ENCODE assay signal across 15 cellular contexts in the genomic region with DNA sequence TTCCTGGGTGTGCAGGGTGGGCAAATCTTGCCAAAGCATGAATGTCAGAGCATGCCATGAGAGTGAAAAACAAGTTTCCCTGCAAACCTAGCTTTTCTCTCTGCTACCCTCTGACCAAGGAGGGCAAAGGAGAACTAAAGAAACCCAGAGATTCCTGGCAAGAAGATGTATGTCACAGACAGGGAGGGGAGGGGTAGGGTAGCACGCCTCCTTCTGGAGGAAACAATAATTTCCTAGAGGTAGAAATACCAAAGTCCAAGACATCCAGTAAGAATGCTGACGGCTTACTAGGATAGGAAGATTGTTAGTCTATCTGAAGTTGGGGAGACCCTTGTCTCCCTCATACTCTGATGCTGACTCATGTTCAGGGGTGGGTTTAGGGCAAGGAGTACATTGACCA.
DNase-seq lines count a peak whose midpoint lies in the region; ATAC-seq and TF ChIP-seq lines count a peak whose summit lies in the region.
"Had no signal": no experiment of that assay in that cellular context is flagged by ENCODE, and none has a peak within 500 bp of the region (broad histone marks: within the 10 kb centered on the region; RNA-seq: fewer than 3 reads in every experiment).

No MANE protein-coding gene starts in this region.

- no peaks in the 10 kb centered on the region for H3K9me3 Mint-ChIP-seq in GM23338
- H3K9me3 Mint-ChIP-seq: activated CD4-positive, alpha-beta memory T cell treated with anti-CD3 and anti-CD28 coated beads, Interleukin-2, amount 10 ng/mL, durations not matched to agents 7 days and 5 days had no signal

- H3K4me3 ChIP-seq in GM23338 (no peak overlapping the region), SU-DHL-6 (ENCODE audit: insufficient read depth, low read length, poor library complexity, severe bottlenecking) (no peak overlapping the region), hepatocyte (no peak overlapping the region), coronary artery (no peak overlapping the region), vagina (no peak overlapping the region)
- H3K4me3 ChIP-seq: tibial nerve had no signal

- no peaks in the 10 kb centered on the region for H3F3A ChIP-seq in GM23338 (replicated peaks; ENCODE audit: low read depth)
- H3F3A ChIP-seq in SU-DHL-6 (ENCODE audit: insufficient read depth): no peaks in the 10 kb centered on the region

- H3K4me1 Mint-ChIP-seq in GM23338: peaks cover 14% of the 10 kb centered on the region

- H4K20me1 ChIP-seq in GM23338 (replicated peaks; ENCODE audit: insufficient read depth) (no peaks in the 10 kb centered on the region), SU-DHL-6 (ENCODE audit: low read depth, low read length) (no peaks in the 10 kb centered on the region), hepatocyte (ENCODE audit: insufficient read depth, poor library complexity, severe bottlenecking) (peaks cover 2% of the 10 kb centered on the region)

- TF ChIP-seq POLR2A in vagina (IDR thresholded peaks at IDR 0.05): no peak

- peak; percentile 29 for DNase-seq in 8988T
- peak; percentile 66 for DNase-seq in GM23338 (ENCODE audit: low spot score)
- no peak for DNase-seq in hepatocyte (ENCODE audit: low spot score)
- no peak for DNase-seq in coronary artery (ENCODE audit: low spot score)
- DNase-seq in NCI-H510A (lab: John Stamatoyannopoulos, UW): no peak
- no peak for DNase-seq in vagina (ENCODE audit: extremely low spot score in 2 of 2)
- DNase-seq in stimulated activated CD4-positive, alpha-beta T cell treated with anti-CD3 and anti-CD28 coated beads, Interleukin-1b, Interleukin-23, amount 100 ng/mL, for 48 hours: no peak
- DNase-seq: activated CD4-positive, alpha-beta memory T cell treated with anti-CD3 and anti-CD28 coated beads, Interleukin-2, amount 10 ng/mL, durations not matched to agents 7 days and 5 days; cerebellar nuclear complex; mesenchymal stem cell; NCI-H2171 treated with DMSO at 0.1 percent for 48 hours; RPMI8226; T-helper 9 cell had no signal

- no peak overlapping the region for H3K9ac ChIP-seq in SU-DHL-6 (ENCODE audit: low read length)

- H3K4me2 ChIP-seq in GM23338: no peak overlapping the region
- no peak overlapping the region for H3K4me2 ChIP-seq in SU-DHL-6 (ENCODE audit: low read depth, low read length, poor library complexity, severe bottlenecking)
- H3K4me2 ChIP-seq in hepatocyte: no peak overlapping the region

- no peaks in the 10 kb centered on the region for H3K36me3 Mint-ChIP-seq in GM23338 (ENCODE audit: low read depth)

- intact Hi-C loops in vagina (cut with DNase I): no loop called here

- ATAC-seq in GM23338: peak; percentile 85

- TF ChIP-seq CTCF in GM23338 (conservative IDR thresholded peaks at IDR 0.05; ENCODE audit: low read depth in 2 of 2) (peak; percentile 69 to 73), SU-DHL-6 (IDR thresholded peaks at IDR 0.05; ENCODE audit: insufficient read depth, low read length, poor library complexity, severe bottlenecking) (peak; percentile 20), hepatocyte (IDR thresholded peaks at IDR 0.05; ENCODE audit: poor library complexity) (peak; percentile 4), coronary artery (IDR thresholded peaks at IDR 0.05) (no peak), vagina (IDR thresholded peaks at IDR 0.05) (no peak)

- H3K79me2 ChIP-seq in GM23338 (replicated peaks; ENCODE audit: insufficient read depth) (no peaks in the 10 kb centered on the region), SU-DHL-6 (ENCODE audit: insufficient read depth, low read length) (no peaks in the 10 kb centered on the region), hepatocyte (no peaks in the 10 kb centered on the region)

- H3K9me3 ChIP-seq in SU-DHL-6 (ENCODE audit: insufficient read depth, low read length) (no peaks in the 10 kb centered on the region), hepatocyte (ENCODE audit: low read depth) (no peaks in the 10 kb centered on the region), vagina (no peaks in the 10 kb centered on the region)
- H3K9me3 ChIP-seq: tibial nerve had no signal

- H3K27me3 ChIP-seq in GM23338 (ENCODE audit: insufficient read depth) (no peaks in the 10 kb centered on the region), SU-DHL-6 (ENCODE audit: low read length) (no peaks in the 10 kb centered on the region), hepatocyte (no peaks in the 10 kb centered on the region), vagina (no peaks in the 10 kb centered on the region)
- H3K27me3 ChIP-seq: tibial nerve had no signal

- H3K4me1 ChIP-seq in GM23338 (ENCODE audit: insufficient read depth) (peaks cover 5% of the 10 kb centered on the region; the same call in 1 of the 2 replicates), hepatocyte (ENCODE audit: insufficient read depth) (peaks cover 21% of the 10 kb centered on the region), vagina (peaks cover 17% of the 10 kb centered on the region)

- peaks cover 3% of the 10 kb centered on the region for H3K27me3 Mint-ChIP-seq in GM23338 (ENCODE audit: insufficient read depth, low read depth, poor library complexity)
- H3K27me3 Mint-ChIP-seq: activated CD4-positive, alpha-beta memory T cell treated with anti-CD3 and anti-CD28 coated beads, Interleukin-2, amount 10 ng/mL, durations not matched to agents 7 days and 5 days had no signal

- no peak overlapping the region for H3K27ac ChIP-seq in GM23338 (ENCODE audit: low read depth)
- no peak overlapping the region for H3K27ac ChIP-seq in SU-DHL-6 (ENCODE audit: low read depth, low read length)
- no peak overlapping the region for H3K27ac ChIP-seq in hepatocyte
- H3K27ac ChIP-seq in coronary artery: peak overlapping the region in 1 of 2 donors; percentile 14
- no peak overlapping the region for H3K27ac ChIP-seq in vagina
- H3K27ac ChIP-seq: tibial nerve had no signal

- no peak overlapping the region for H3K4me3 Mint-ChIP-seq in GM23338
- H3K4me3 Mint-ChIP-seq: activated CD4-positive, alpha-beta memory T cell treated with anti-CD3 and anti-CD28 coated beads, Interleukin-2, amount 10 ng/mL, durations not matched to agents 7 days and 5 days had no signal

- H3K36me3 ChIP-seq in GM23338 (ENCODE audit: insufficient read depth) (no peaks in the 10 kb centered on the region), SU-DHL-6 (ENCODE audit: low read length) (no peaks in the 10 kb centered on the region), hepatocyte (replicated peaks; ENCODE audit: insufficient read depth, low read depth) (no peaks in the 10 kb centered on the region), vagina (no peaks in the 10 kb centered on the region)
- H3K36me3 ChIP-seq: tibial nerve had no signal

- H3K27ac Mint-ChIP-seq in GM23338: peak overlapping the region; percentile 59
- H3K27ac Mint-ChIP-seq: activated CD4-positive, alpha-beta memory T cell treated with anti-CD3 and anti-CD28 coated beads, Interleukin-2, amount 10 ng/mL, durations not matched to agents 7 days and 5 days had no signal

- whole genome bisulfite sequencing in hepatocyte (ENCODE audit: low lambda C conversion rate, missing lambda C conversion rate): 60% methylated on average over 2 of the region's 2 CpGs

- H2AFZ ChIP-seq in GM23338 (no peak overlapping the region), SU-DHL-6 (ENCODE audit: low read depth, low read length, severe bottlenecking) (no peak overlapping the region), hepatocyte (no peak overlapping the region)

- H3K9me2 ChIP-seq in GM23338 (ENCODE audit: insufficient read depth) (no peaks in the 10 kb centered on the region), SU-DHL-6 (replicated peaks; ENCODE audit: insufficient read depth, low read length) (no peaks in the 10 kb centered on the region), hepatocyte (replicated peaks; ENCODE audit: insufficient read depth) (no peaks in the 10 kb centered on the region)

TF ChIP-seq in GM23338, 12 proteins besides CTCF, POLR2A, EP300 and RAD21:
- TF ChIP-seq ZNF331 (CRISPR knock-in tag; IDR thresholded peaks at IDR 0.05; ENCODE audit: low read depth) (no peak), CREB1 (CRISPR knock-in tag; IDR thresholded peaks at IDR 0.05; ENCODE audit: low read depth) (no peak), NANOG (IDR thresholded peaks at IDR 0.05; ENCODE audit: borderline replicate concordance) (no peak), STAT1 (IDR thresholded peaks at IDR 0.05; ENCODE audit: unreplicated experiment) (no peak), REST (IDR thresholded peaks at IDR 0.05; ENCODE audit: unreplicated experiment) (no peak), JUNB (IDR thresholded peaks at IDR 0.05; ENCODE audit: unreplicated experiment) (no peak), EZH2phosphoT487 (IDR thresholded peaks at IDR 0.05; ENCODE audit: unreplicated experiment) (no peak), EZH2 (IDR thresholded peaks at IDR 0.05; ENCODE audit: low read depth, unreplicated experiment) (no peak), ZNF114 (CRISPR knock-in tag; IDR thresholded peaks at IDR 0.05) (no peak), POLR2AphosphoS5 (IDR thresholded peaks at IDR 0.05; ENCODE audit: low read depth) (no peak)

Comparison
In these comparisons a context has a peak if more than half of its experiments do, and no peak if none do; other contexts are left out.
1. DNase-seq: peak in 8988T (single experiment) and GM23338 (single experiment); none in hepatocyte (single experiment), coronary artery (single experiment), NCI-H510A (single experiment), vagina (0 of 2) and stimulated activated CD4-positive, alpha-beta T cell treated with anti-CD3 and anti-CD28 coated beads, Interleukin-1b, Interleukin-23, amount 100 ng/mL, for 48 hours (single experiment).
2. CTCF ChIP-seq: peak in GM23338 (2 of 2), SU-DHL-6 (single experiment) and hepatocyte (single experiment); none in coronary artery (single experiment) and vagina (0 of 3).